In the genomic region with DNA sequence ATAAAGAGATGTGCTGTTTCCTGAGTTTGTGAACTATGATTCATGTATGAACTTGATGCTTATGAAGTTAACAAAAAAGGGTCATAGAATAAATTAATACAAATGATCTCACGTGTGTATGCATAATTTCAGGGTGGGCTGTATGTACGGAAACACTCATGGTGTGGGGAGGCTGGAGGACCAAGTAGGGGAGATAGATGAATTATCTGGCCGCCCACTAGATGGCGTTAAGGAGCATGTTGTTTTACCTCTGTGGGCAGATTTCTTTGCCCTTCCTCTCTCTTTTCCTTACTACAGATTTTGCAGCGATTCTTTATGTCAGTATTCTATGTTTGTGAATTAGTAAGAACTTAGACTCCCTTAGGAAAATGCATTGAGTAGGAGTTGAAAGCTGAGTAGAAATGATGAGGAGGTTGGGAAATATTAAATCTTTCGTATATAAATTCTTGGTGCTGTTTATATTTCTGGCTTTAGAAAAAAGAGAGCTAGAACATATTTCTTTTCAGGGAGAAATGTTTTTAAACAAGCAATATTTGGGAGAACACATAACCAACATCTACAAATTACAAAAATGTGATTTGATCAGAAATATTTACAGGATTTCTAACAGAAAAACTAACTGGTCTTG, we compare ENCODE assay signal across 8 cellular contexts. TPM values are rescaled to one million over a fixed set of nuclear protein-coding genes. Genes with fewer than 3 reads are reported as not detected.
DNase-seq lines count a peak whose midpoint lies in the region; ATAC-seq lines count a peak whose summit lies in the region.

No MANE protein-coding gene starts in this region.

- H3K36me3 ChIP-seq in Karpas-422 (ENCODE audit: insufficient read depth, low read length) (no peaks in the 10 kb centered on the region), SK-N-MC (ENCODE audit: insufficient read depth, low read length) (no peaks in the 10 kb centered on the region)

- H3K27ac ChIP-seq in Karpas-422 (ENCODE audit: low read length) (no peak overlapping the region), SK-N-MC (no peak overlapping the region)

- H3K9me3 ChIP-seq in Karpas-422 (ENCODE audit: low read length) (no peaks in the 10 kb centered on the region), SK-N-MC (ENCODE audit: low read depth, low read length) (no peaks in the 10 kb centered on the region)

- H3K27me3 ChIP-seq in Karpas-422 (ENCODE audit: low read length): no peaks in the 10 kb centered on the region

- ATAC-seq in GM21360 (IDR thresholded peaks at IDR 0.05; ENCODE audit: unreplicated experiment): peak; percentile 77

- H3K9ac ChIP-seq in Karpas-422 (ENCODE audit: low read length) (no peak overlapping the region), SK-N-MC (ENCODE audit: insufficient read length) (no peak overlapping the region)

- no peak overlapping the region for H2AFZ ChIP-seq in Karpas-422 (ENCODE audit: low read length)

- no peaks in the 10 kb centered on the region for H3K4me1 ChIP-seq in Karpas-422 (ENCODE audit: low read length)

- H3K79me2 ChIP-seq in Karpas-422 (ENCODE audit: low read length): no peaks in the 10 kb centered on the region

- no peak overlapping the region for H3K4me2 ChIP-seq in Karpas-422 (ENCODE audit: low read depth, low read length, poor library complexity, severe bottlenecking)

- peak; percentile 5 for DNase-seq in DMS79 (lab: John Stamatoyannopoulos, UW)
- peak; percentile 84 for DNase-seq in Karpas-422
- DNase-seq in SK-N-MC (ENCODE audit: low read depth, low spot score): peak; percentile 37
- DNase-seq in amniotic epithelial cell (ENCODE audit: low read depth): peak; percentile 35
- DNase-seq in iPS-NIHi11 (ENCODE audit: low spot score): peak; percentile 72
- peak; percentile 25 for DNase-seq in stimulated activated CD4-positive, alpha-beta T cell treated with anti-CD3 and anti-CD28 coated beads, Interleukin-2, amount 100 ng/mL, for 4 hours (ENCODE audit: low read depth)
- no peak for DNase-seq in NCI-H226

- no peak overlapping the region for H3K4me3 ChIP-seq in Karpas-422 (ENCODE audit: low read length)
- H3K4me3 ChIP-seq in SK-N-MC: no peak overlapping the region

- no peaks in the 10 kb centered on the region for H3K9me2 ChIP-seq in Karpas-422 (replicated peaks; ENCODE audit: insufficient read depth, low read length)

- H4K20me1 ChIP-seq in Karpas-422 (ENCODE audit: insufficient read depth, low read depth, low read length): no peaks in the 10 kb centered on the region

RNA-seq across cellular contexts. Expression of gene TMTC4, which starts 47.4 kb away (rescaled TPM):
- total RNA-seq in Karpas-422 (2014; rRNA removed; shearing (Covaris generic); ENCODE audit: low replicate concordance): 62.7 and 66.7 TPM in 2 replicates
